In genomic region chr5:149273237-149273636, GRCh38 we compare ENCODE assay signal across 20 cellular contexts. TPM values are rescaled to one million over a fixed set of nuclear protein-coding genes. Genes with fewer than 3 reads are reported as not detected.
DNase-seq lines count a peak whose midpoint lies in the region; ATAC-seq and TF ChIP-seq lines count a peak whose summit lies in the region.
"Had no signal": no experiment of that assay in that cellular context is flagged by ENCODE, and none has a peak within 500 bp of the region (broad histone marks: within the 10 kb centered on the region; RNA-seq: fewer than 3 reads in every experiment).

No MANE protein-coding gene starts in this region.

- no peak for TF ChIP-seq POLR2A in tibial nerve (IDR thresholded peaks at IDR 0.05)

- no peaks in the 10 kb centered on the region for H3K36me3 ChIP-seq in lung (ENCODE audit: control insufficient read depth in 2 of 2, insufficient read depth in 2 of 2, low read length in 2 of 2)
- no peaks in the 10 kb centered on the region for H3K36me3 ChIP-seq in tibial nerve
- H3K36me3 ChIP-seq in ascending aorta: no peaks in the 10 kb centered on the region
- H3K36me3 ChIP-seq: neutrophil had no signal

- H3K4me1 ChIP-seq in lung (ENCODE audit: control insufficient read depth in 2 of 2, insufficient read depth in 2 of 2, low read length in 2 of 2): peaks cover 8 to 30% of the 10 kb centered on the region in 2 donors
- H3K4me1 ChIP-seq in tibial nerve: peaks cover 0 to 34% (median 11%) of the 10 kb centered on the region in 4 donors
- H3K4me1 ChIP-seq in ascending aorta: peaks cover 0 to 3% of the 10 kb centered on the region in 2 donors

- DNase-seq in NCI-H2171 treated with DMSO at 0.1 percent for 48 hours (lab: John Stamatoyannopoulos, UW) (peak; percentile 7), NCI-H2171 (lab: John Stamatoyannopoulos, UW) (no peak), coronary artery (ENCODE audit: low spot score) (no peak), lung (ENCODE audit: low spot score) (no peak), tibial nerve (ENCODE audit: low spot score in 2 of 2) (no peak), ascending aorta (ENCODE audit: low spot score in 2 of 2) (no peak), NCI-H2227 (lab: John Stamatoyannopoulos, UW; ENCODE audit: unreplicated experiment) (no peak)
- DNase-seq: activated CD4-positive, alpha-beta T cell treated with anti-CD3 and anti-CD28 coated beads, Interleukin-2, amount 50 U/mL, for 48 hours; amniotic stem cell; CD4-positive, CD25-positive, alpha-beta regulatory T cell; cortex of kidney; DND-41; KG1; NCI-H1417; NCI-H510A; SK-N-SH; stimulated activated naive B cell treated with anti-CD40 and anti-IgM and Interleukin-4, amounts not matched to agents 10 μg/mL and 1 μg/mL and 100 μg/mL, for 72 hours had no signal

- intact Hi-C loops in ascending aorta (cut with DNase I): loop anchor here (5.0 kb wide), 1 partner anchor 69 kb away; no protein-coding TSS in a partner anchor

- H3K4me3 ChIP-seq in coronary artery: peak overlapping the region; percentile 84
- peak overlapping the region; percentile 49 for H3K4me3 ChIP-seq in lung
- peak overlapping the region in 3 of 4 donors; percentile 56 to 80 (median 70) for H3K4me3 ChIP-seq in tibial nerve
- H3K4me3 ChIP-seq in ascending aorta: peak overlapping the region in 1 of 2 donors; percentile 86

- no peaks in the 10 kb centered on the region for H3K27me3 ChIP-seq in lung (ENCODE audit: control insufficient read depth, insufficient read depth)
- no peaks in the 10 kb centered on the region for H3K27me3 ChIP-seq in tibial nerve
- no peaks in the 10 kb centered on the region for H3K27me3 ChIP-seq in ascending aorta

- 70 to 77% methylated on average over 5 of the region's 5 CpGs for WGBS in lung, 2 donors
- 61 to 65% methylated on average over 5 of the region's 5 CpGs for WGBS in tibial nerve, 2 donors

- H3K9me3 ChIP-seq in lung (ENCODE audit: control insufficient read depth in 2 of 2, insufficient read depth in 1 of 2, low read length in 1 of 2) (peaks cover 0 to 1% of the 10 kb centered on the region in 2 donors), tibial nerve (peaks cover 0 to 9% (median 0%) of the 10 kb centered on the region in 4 donors), ascending aorta (no peaks in the 10 kb centered on the region)
- H3K9me3 ChIP-seq: neutrophil, SK-N-SH had no signal

- ATAC-seq in lung (ENCODE audit: insufficient read depth, low FRiP score) (no peak), HG02610 (IDR thresholded peaks at IDR 0.05; ENCODE audit: unreplicated experiment) (no peak)
- ATAC-seq: stimulated activated naive B cell treated with anti-CD40 and anti-IgM and Interleukin-4, amounts not matched to agents 10 μg/mL and 1 μg/mL and 100 μg/mL, for 72 hours had no signal

- H3K27ac ChIP-seq in coronary artery: peak overlapping the region in 1 of 2 donors; percentile 75
- peak overlapping the region; percentile 77 to 94 for H3K27ac ChIP-seq in lung (ENCODE audit: low read depth in 1 of 2, low read length in 1 of 2)
- H3K27ac ChIP-seq in tibial nerve: peak overlapping the region in 3 of 4 donors; percentile 34 to 91 (median 77)
- H3K27ac ChIP-seq in ascending aorta: no peak overlapping the region
- H3K27ac ChIP-seq: 22Rv1, neutrophil had no signal

- TF ChIP-seq EP300 in tibial nerve (IDR thresholded peaks at IDR 0.05): no peak

- TF ChIP-seq CTCF in coronary artery (IDR thresholded peaks at IDR 0.05): no peak
- no peak for TF ChIP-seq CTCF in lung (IDR thresholded peaks at IDR 0.05; ENCODE audit: control extremely low read depth, extremely low read depth)
- TF ChIP-seq CTCF in tibial nerve (IDR thresholded peaks at IDR 0.05): no peak
- TF ChIP-seq CTCF in ascending aorta (IDR thresholded peaks at IDR 0.05): no peak

RNA-seq across cellular contexts. Expression of gene AFAP1L1, which starts 1.6 kb away (rescaled TPM):
- total RNA-seq in lung: 10 to 100 TPM; 22.8 to 40.6 TPM
- polyA plus RNA-seq in lung: 10 to 100 TPM in 1 of 2 donors, 1 to 10 TPM in 1; 9.8 to 13.3 TPM
- 10 to 100 TPM; 40.8 to 93.5 (median 91.6) TPM for total RNA-seq in tibial nerve
- total RNA-seq in ascending aorta: 24.7 TPM
- total RNA-seq: CD4-positive, CD25-positive, alpha-beta regulatory T cell had no signal

Comparison
In these comparisons a context has a peak if more than half of its experiments do, and no peak if none do; other contexts are left out.
1. H3K27ac ChIP-seq: peak in lung (2 of 2) and tibial nerve (3 of 4); none in ascending aorta (0 of 2).